Comparison of ENCODE assay signal across 34 cellular contexts in genomic region chr10:102878629-102879028, GRCh38. TPM values are rescaled to one million over a fixed set of nuclear protein-coding genes. Genes with fewer than 3 reads are reported as not detected.
"Had no signal": no experiment of that assay in that cellular context is flagged by ENCODE, and none has a peak within 500 bp of the region (broad histone marks: within the 10 kb centered on the region; RNA-seq: fewer than 3 reads in every experiment).

No MANE protein-coding gene starts in this region.

- H3K9me3 ChIP-seq: ascending aorta had no signal

- H3K4me3 Mint-ChIP-seq: activated B cell treated with CpG ODN at 0.5 μM for 24 hours; activated CD4-positive, alpha-beta memory T cell treated with anti-CD3 and anti-CD28 coated beads for 36 hours; activated CD4-positive, alpha-beta T cell treated with anti-CD3 and anti-CD28 coated beads, Interleukin-2, amount 10 ng/mL, durations not matched to agents 24 days and 14 days; activated CD8-positive, alpha-beta T cell treated with anti-CD3 and anti-CD28 coated beads for 36 hours; activated naive CD4-positive, alpha-beta T cell treated with anti-CD3 and anti-CD28 coated beads, Interleukin-2, amount 10 ng/mL, durations not matched to agents 7 days and 5 days; activated naive CD4-positive, alpha-beta T cell treated with anti-CD3 and anti-CD28 coated beads, Interleukin-2, amount 50 U/mL, for 24 hours; activated naive CD8-positive, alpha-beta T cell; activated naive CD8-positive, alpha-beta T cell treated with anti-CD3 and anti-CD28 coated beads, Interleukin-2, amount 10 ng/mL, durations not matched to agents 7 days and 5 days; activated naive CD8-positive, alpha-beta T cell treated with anti-CD3 and anti-CD28 coated beads, Interleukin-2, amount 50 U/mL, for 24 hours; activated T-cell treated with anti-CD3 and anti-CD28 coated beads, Interleukin-2, amount 50 U/mL, for 24 hours; brain; central memory CD8-positive, alpha-beta T cell; T-helper 1 cell treated with Interleukin-12 subunit alpha and Interleukin-12 subunit beta and Interleukin-4 antibody, amounts not matched to agents 30 μg/mL and 1 μg/mL, for 36 hours; T-helper 2 cell treated with Interferon-gamma antibody and Interleukin-4, amounts not matched to agents 5 μg/mL and 100 μg/mL, for 36 hours had no signal

- DNase-seq: activated B cell treated with CpG ODN at 0.5 μM for 24 hours; activated CD4-positive, alpha-beta memory T cell treated with anti-CD3 and anti-CD28 coated beads for 36 hours; activated CD4-positive, alpha-beta T cell treated with anti-CD3 and anti-CD28 coated beads for 4 hours; activated CD4-positive, alpha-beta T cell treated with anti-CD3 and anti-CD28 coated beads, Interleukin-2, amount 10 ng/mL, durations not matched to agents 24 days and 14 days; activated CD4-positive, alpha-beta T cell treated with anti-CD3 and anti-CD28 coated beads, Interleukin-2, amount 50 U/mL, for 1 hour; activated CD4-positive, alpha-beta T cell treated with anti-CD3 and anti-CD28 coated beads, Interleukin-2, amount 50 U/mL, for 4 hours; activated CD4-positive, CD25-positive, alpha-beta regulatory T cell treated with anti-CD3 and anti-CD28 coated beads, Interleukin-2, amount 50 U/mL, for 72 hours; activated CD8-positive, alpha-beta memory T cell treated with anti-CD3 and anti-CD28 coated beads, Interleukin-2, amount 50 U/mL, for 4 hours; activated CD8-positive, alpha-beta T cell treated with anti-CD3 and anti-CD28 coated beads for 36 hours; activated effector memory CD4-positive, alpha-beta T cell treated with Interleukin-2 at 50 U/mL for 16 hours; activated gamma-delta T cell; activated naive CD4-positive, alpha-beta T cell treated with anti-CD3 and anti-CD28 coated beads, Interleukin-2, amount 10 ng/mL, durations not matched to agents 7 days and 5 days; activated naive CD4-positive, alpha-beta T cell treated with Interleukin-2 at 50 U/mL for 16 hours; activated naive CD8-positive, alpha-beta T cell treated with anti-CD3 and anti-CD28 coated beads, Interleukin-2, amount 10 ng/mL, durations not matched to agents 7 days and 5 days; activated naive CD8-positive, alpha-beta T cell treated with anti-CD3 and anti-CD28 coated beads, Interleukin-2, amount 50 U/mL, for 24 hours; activated T-cell treated with anti-CD3 and anti-CD28 coated beads, Interleukin-2, amount 50 U/mL, for 24 hours; activated T-cell treated with anti-CD3 and anti-CD28 coated beads, Interleukin-2, amount 50 U/mL, for 48 hours; amygdala; caudate nucleus; T-helper 1 cell; T-helper 2 cell; T-helper 9 cell had no signal

- ATAC-seq: activated CD8-positive, alpha-beta T cell treated with anti-CD3 and anti-CD28 coated beads for 36 hours; activated naive CD8-positive, alpha-beta T cell treated with anti-CD3 and anti-CD28 coated beads, Interleukin-2, amount 50 U/mL, for 24 hours had no signal

- H3K4me1 Mint-ChIP-seq: activated B cell treated with CpG ODN at 0.5 μM for 24 hours; activated CD4-positive, alpha-beta T cell treated with anti-CD3 and anti-CD28 coated beads, Interleukin-2, amount 10 ng/mL, durations not matched to agents 24 days and 14 days; activated naive CD4-positive, alpha-beta T cell treated with anti-CD3 and anti-CD28 coated beads, Interleukin-2, amount 10 ng/mL, durations not matched to agents 7 days and 5 days; activated naive CD4-positive, alpha-beta T cell treated with anti-CD3 and anti-CD28 coated beads, Interleukin-2, amount 50 U/mL, for 24 hours; activated naive CD8-positive, alpha-beta T cell treated with anti-CD3 and anti-CD28 coated beads, Interleukin-2, amount 10 ng/mL, durations not matched to agents 7 days and 5 days; activated naive CD8-positive, alpha-beta T cell treated with anti-CD3 and anti-CD28 coated beads, Interleukin-2, amount 50 U/mL, for 24 hours; brain; central memory CD8-positive, alpha-beta T cell had no signal

- H3K4me1 ChIP-seq: ascending aorta had no signal

- H3K27ac Mint-ChIP-seq: activated B cell treated with CpG ODN at 0.5 μM for 24 hours; activated CD4-positive, alpha-beta memory T cell treated with anti-CD3 and anti-CD28 coated beads for 36 hours; activated CD4-positive, alpha-beta T cell treated with anti-CD3 and anti-CD28 coated beads, Interleukin-2, amount 10 ng/mL, durations not matched to agents 24 days and 14 days; activated CD8-positive, alpha-beta T cell treated with anti-CD3 and anti-CD28 coated beads for 36 hours; activated naive CD4-positive, alpha-beta T cell treated with anti-CD3 and anti-CD28 coated beads, Interleukin-2, amount 50 U/mL, for 24 hours; activated naive CD8-positive, alpha-beta T cell; activated naive CD8-positive, alpha-beta T cell treated with anti-CD3 and anti-CD28 coated beads, Interleukin-2, amount 10 ng/mL, durations not matched to agents 7 days and 5 days; activated naive CD8-positive, alpha-beta T cell treated with anti-CD3 and anti-CD28 coated beads, Interleukin-2, amount 50 U/mL, for 24 hours; activated T-cell treated with anti-CD3 and anti-CD28 coated beads, Interleukin-2, amount 50 U/mL, for 24 hours; activated T-helper 2 cell treated with anti-CD3 and anti-CD28 coated beads, Interferon-gamma antibody, Interleukin-2, Interleukin-4, amounts not matched to agents 10 μg/mL and 5 μg/mL and 100 μg/mL, durations not matched to agents 14 hours and 24 hours and 36 hours; brain; T-helper 1 cell treated with Interleukin-12 subunit alpha and Interleukin-12 subunit beta and Interleukin-4 antibody, amounts not matched to agents 30 μg/mL and 1 μg/mL, for 36 hours; T-helper 2 cell treated with Interferon-gamma antibody and Interleukin-4, amounts not matched to agents 5 μg/mL and 100 μg/mL, for 36 hours had no signal

- H3K27me3 Mint-ChIP-seq: activated CD4-positive, alpha-beta memory T cell treated with anti-CD3 and anti-CD28 coated beads for 36 hours; activated CD8-positive, alpha-beta T cell treated with anti-CD3 and anti-CD28 coated beads for 36 hours; activated naive CD4-positive, alpha-beta T cell treated with anti-CD3 and anti-CD28 coated beads, Interleukin-2, amount 10 ng/mL, durations not matched to agents 7 days and 5 days; activated naive CD4-positive, alpha-beta T cell treated with anti-CD3 and anti-CD28 coated beads, Interleukin-2, amount 50 U/mL, for 24 hours; activated naive CD8-positive, alpha-beta T cell; activated T-cell treated with anti-CD3 and anti-CD28 coated beads, Interleukin-2, amount 50 U/mL, for 24 hours; brain; central memory CD8-positive, alpha-beta T cell had no signal

- H3K27ac ChIP-seq: ascending aorta, cardiac muscle cell, VCaP had no signal

- H3K36me3 Mint-ChIP-seq: activated CD4-positive, alpha-beta memory T cell treated with anti-CD3 and anti-CD28 coated beads for 36 hours; activated naive CD4-positive, alpha-beta T cell treated with anti-CD3 and anti-CD28 coated beads, Interleukin-2, amount 10 ng/mL, durations not matched to agents 7 days and 5 days; activated naive CD8-positive, alpha-beta T cell treated with anti-CD3 and anti-CD28 coated beads, Interleukin-2, amount 10 ng/mL, durations not matched to agents 7 days and 5 days had no signal

- H3K4me3 ChIP-seq: ascending aorta, cardiac muscle cell had no signal

- H3K27me3 ChIP-seq: ascending aorta, cardiac muscle cell had no signal

- H3K9me3 Mint-ChIP-seq: activated B cell treated with CpG ODN at 0.5 μM for 24 hours; activated CD4-positive, alpha-beta memory T cell treated with anti-CD3 and anti-CD28 coated beads for 36 hours; activated CD4-positive, alpha-beta T cell treated with anti-CD3 and anti-CD28 coated beads, Interleukin-2, amount 10 ng/mL, durations not matched to agents 24 days and 14 days; activated CD8-positive, alpha-beta T cell treated with anti-CD3 and anti-CD28 coated beads for 36 hours; activated naive CD4-positive, alpha-beta T cell treated with anti-CD3 and anti-CD28 coated beads, Interleukin-2, amount 10 ng/mL, durations not matched to agents 7 days and 5 days; activated naive CD4-positive, alpha-beta T cell treated with anti-CD3 and anti-CD28 coated beads, Interleukin-2, amount 50 U/mL, for 24 hours; activated naive CD8-positive, alpha-beta T cell treated with anti-CD3 and anti-CD28 coated beads, Interleukin-2, amount 10 ng/mL, durations not matched to agents 7 days and 5 days; activated naive CD8-positive, alpha-beta T cell treated with anti-CD3 and anti-CD28 coated beads, Interleukin-2, amount 50 U/mL, for 24 hours; activated T-cell treated with anti-CD3 and anti-CD28 coated beads, Interleukin-2, amount 50 U/mL, for 24 hours; activated T-helper 2 cell treated with anti-CD3 and anti-CD28 coated beads, Interferon-gamma antibody, Interleukin-2, Interleukin-4, amounts not matched to agents 10 μg/mL and 5 μg/mL and 100 μg/mL, durations not matched to agents 14 hours and 24 hours and 36 hours; brain; central memory CD8-positive, alpha-beta T cell; T-helper 1 cell treated with Interleukin-12 subunit alpha and Interleukin-12 subunit beta and Interleukin-4 antibody, amounts not matched to agents 30 μg/mL and 1 μg/mL, for 36 hours; T-helper 2 cell treated with Interferon-gamma antibody and Interleukin-4, amounts not matched to agents 5 μg/mL and 100 μg/mL, for 36 hours had no signal

RNA-seq across cellular contexts. Expression of gene CYP17A1, which starts 41.4 kb away (rescaled TPM):
- total RNA-seq: activated B cell treated with CpG ODN at 0.5 μM for 24 hours; activated CD4-positive, alpha-beta memory T cell treated with anti-CD3 and anti-CD28 coated beads for 36 hours; activated CD4-positive, alpha-beta T cell treated with anti-CD3 and anti-CD28 coated beads, Interleukin-2, amount 10 ng/mL, durations not matched to agents 24 days and 14 days; activated CD8-positive, alpha-beta memory T cell treated with anti-CD3 and anti-CD28 coated beads for 36 hours; activated CD8-positive, alpha-beta T cell treated with anti-CD3 and anti-CD28 coated beads for 36 hours; activated naive CD8-positive, alpha-beta T cell treated with anti-CD3 and anti-CD28 coated beads, Interleukin-2, amount 10 ng/mL, durations not matched to agents 7 days and 5 days; activated T-helper 2 cell treated with anti-CD3 and anti-CD28 coated beads, Interferon-gamma antibody, Interleukin-2, Interleukin-4, amounts not matched to agents 10 μg/mL and 5 μg/mL and 100 μg/mL, durations not matched to agents 14 hours and 24 hours and 36 hours; bronchial epithelial cell; cardiac muscle cell had no signal
- polyA plus RNA-seq: cardiac muscle cell had no signal
